8 cellular contexts compared by ENCODE assay signal in genomic region chr12:71746983-71747611, GRCh38. TPM values are rescaled to one million over a fixed set of nuclear protein-coding genes. Genes with fewer than 3 reads are reported as not detected.
DNase-seq lines count a peak whose midpoint lies in the region; ATAC-seq, FAIRE-seq and TF ChIP-seq lines count a peak whose summit lies in the region.

No MANE protein-coding gene starts in this region.

- peaks cover 12% of the 10 kb centered on the region for H3K4me1 Mint-ChIP-seq in brain

- DNase-seq in AG09309 (ENCODE audit: low read depth) (peak; percentile 46), GM18507 (ENCODE audit: extremely low spot score, insufficient read length, low read depth) (no peak), NCI-H146 (lab: John Stamatoyannopoulos, UW) (peak; percentile 69), T-helper 2 cell (peak in 3 of 5 experiments; percentile 7 to 63 (median 34)), iris pigment epithelial cell (ENCODE audit: low read depth) (peak; percentile 73)
- DNase-seq in stimulated activated CD4-positive, alpha-beta T cell treated with anti-CD3 and anti-CD28 coated beads, Interleukin-15, amount 100 ng/mL, for 48 hours (ENCODE audit: low read depth in 2 of 2) = peak; percentile 15 to 25

- no peaks in the 10 kb centered on the region for H3K36me3 Mint-ChIP-seq in brain

- peak; percentile 89 for FAIRE-seq in GM18507 (lab: Jason Lieb, UNC)

- H3K4me3 Mint-ChIP-seq in brain = no peak overlapping the region

- H3K4me3 ChIP-seq in AG09309 (ENCODE audit: control insufficient read depth, low read depth, low read length) = no peak overlapping the region

- peaks cover 13% of the 10 kb centered on the region for H3K27me3 Mint-ChIP-seq in brain

- no peaks in the 10 kb centered on the region for H3K9me3 Mint-ChIP-seq in brain

- peak; percentile 91 for ATAC-seq in HG02870 (IDR thresholded peaks at IDR 0.05; ENCODE audit: unreplicated experiment)

- TF ChIP-seq CTCF in AG09309 (IDR thresholded peaks at IDR 0.05; ENCODE audit: control insufficient read depth, insufficient read depth, low read depth, low read length, missing control alignments) = peak; percentile 67
- peak; percentile 79 to 87 for TF ChIP-seq CTCF in brain (conservative IDR thresholded peaks at IDR 0.05)

- H3K27ac Mint-ChIP-seq in brain = no peak overlapping the region

RNA-seq across cellular contexts. Expression of gene RAB21, which starts 7.6 kb away (rescaled TPM):
- 18.5 TPM for polyA plus RNA-seq in brain (ENCODE audit: insufficient read depth, low read depth, low replicate concordance)
